10 cellular contexts compared by ENCODE assay signal in genomic region chrX:153819398-153820083, GRCh38. TPM values are rescaled to one million over a fixed set of nuclear protein-coding genes. Genes with fewer than 3 reads are reported as not detected.
DNase-seq lines count a peak whose midpoint lies in the region; ATAC-seq and TF ChIP-seq lines count a peak whose summit lies in the region.
"Had no signal": no experiment of that assay in that cellular context is flagged by ENCODE, and none has a peak within 500 bp of the region (broad histone marks: within the 10 kb centered on the region; RNA-seq: fewer than 3 reads in every experiment).

No MANE protein-coding gene starts in this region.

- TF ChIP-seq CTCF in GM23338 (conservative IDR thresholded peaks at IDR 0.05; ENCODE audit: low read depth in 2 of 2) (no peak), right atrium auricular region (IDR thresholded peaks at IDR 0.05) (no peak)

- H3K4me1 Mint-ChIP-seq in GM23338 = peaks cover 51% of the 10 kb centered on the region

- H2AFZ ChIP-seq in GM23338 = no peak overlapping the region

- H3K4me2 ChIP-seq in GM23338 = peak overlapping the region; percentile 73

- H3K27ac Mint-ChIP-seq in GM23338 = peak overlapping the region; percentile 81
- H3K27ac Mint-ChIP-seq: activated T-helper 1 cell treated with anti-CD3 and anti-CD28 coated beads, Interleukin-12 subunit alpha, Interleukin-12 subunit beta, Interleukin-2, Interleukin-4 antibody, amounts not matched to agents 30 ng/mL and 10 ng/mL and 1 ng/mL, durations not matched to agents 14 hours and 24 hours and 36 hours had no signal

- peaks cover 21% of the 10 kb centered on the region; the same call in 2 of the 3 replicates for H3K36me3 Mint-ChIP-seq in GM23338 (ENCODE audit: low read depth)

- peak overlapping the region; percentile 52 for H3K4me3 ChIP-seq in GM23338
- H3K4me3 ChIP-seq in SK-N-MC = peak overlapping the region; percentile 70
- H3K4me3 ChIP-seq in right atrium auricular region = peak overlapping the region; percentile 22 to 46
- peak overlapping the region; percentile 35 to 48 (median 37) for H3K4me3 ChIP-seq in skeletal muscle tissue (ENCODE audit: low read length in 3 of 3)
- H3K4me3 ChIP-seq: lung had no signal

- H3K9ac ChIP-seq in SK-N-MC (ENCODE audit: insufficient read length) = peak overlapping the region; percentile 52
- peak overlapping the region in 2 of 3 donors; percentile 23 to 60 for H3K9ac ChIP-seq in skeletal muscle tissue (ENCODE audit: low read depth in 1 of 3, low read length in 3 of 3)

- DNase-seq in GM23338 (ENCODE audit: low spot score) (no peak), SK-N-MC (ENCODE audit: low read depth, low spot score) (no peak), right atrium auricular region (ENCODE audit: low spot score) (no peak), AML-193 (lab: John Stamatoyannopoulos, UW) (no peak)
- DNase-seq in activated CD4-positive, alpha-beta T cell treated with anti-CD3 and anti-CD28 coated beads, Interleukin-2, amount 50 U/mL, for 1 hour = no peak
- DNase-seq: NCI-H2029 had no signal

- H3K27ac ChIP-seq in GM23338 (ENCODE audit: low read depth) (peak overlapping the region; percentile 84), SK-N-MC (peak overlapping the region; percentile 67), right atrium auricular region (no peak overlapping the region), skeletal muscle tissue (ENCODE audit: low read depth, low read length) (no peak overlapping the region)

- H3K36me3 ChIP-seq in GM23338 (ENCODE audit: insufficient read depth) (no peaks in the 10 kb centered on the region), SK-N-MC (ENCODE audit: insufficient read depth, low read length) (no peaks in the 10 kb centered on the region), right atrium auricular region (no peaks in the 10 kb centered on the region), skeletal muscle tissue (ENCODE audit: control insufficient read depth in 3 of 3, insufficient read depth in 3 of 3, low read length in 3 of 3) (no peaks in the 10 kb centered on the region)

- H3K4me3 Mint-ChIP-seq in GM23338 = peak overlapping the region; percentile 63
- H3K4me3 Mint-ChIP-seq: activated T-helper 1 cell treated with anti-CD3 and anti-CD28 coated beads, Interleukin-12 subunit alpha, Interleukin-12 subunit beta, Interleukin-2, Interleukin-4 antibody, amounts not matched to agents 30 ng/mL and 10 ng/mL and 1 ng/mL, durations not matched to agents 14 hours and 24 hours and 36 hours had no signal

- peak; percentile 31 for ATAC-seq in GM23338
- ATAC-seq in HG03457 (IDR thresholded peaks at IDR 0.05; ENCODE audit: unreplicated experiment) = no peak

- H3F3A ChIP-seq in GM23338 (replicated peaks; ENCODE audit: low read depth) = 0 out of 2 replicates have a peak, but pooled peaks cover 2% of the 10 kb centered on the region

- peaks cover 13% of the 10 kb centered on the region; the same call in 1 of the 2 replicates for H4K20me1 ChIP-seq in GM23338 (replicated peaks; ENCODE audit: insufficient read depth)

- no peaks in the 10 kb centered on the region for H3K9me2 ChIP-seq in GM23338 (ENCODE audit: insufficient read depth)

- peaks cover 95% of the 10 kb centered on the region for H3K79me2 ChIP-seq in GM23338 (replicated peaks; ENCODE audit: insufficient read depth)

- H3K9me3 ChIP-seq in SK-N-MC (ENCODE audit: low read depth, low read length) = no peaks in the 10 kb centered on the region
- no peaks in the 10 kb centered on the region for H3K9me3 ChIP-seq in right atrium auricular region
- no peaks in the 10 kb centered on the region for H3K9me3 ChIP-seq in skeletal muscle tissue (ENCODE audit: control insufficient read depth in 3 of 3, low read length in 3 of 3)

- H3K4me1 ChIP-seq in GM23338 (ENCODE audit: insufficient read depth) = peaks cover 42% of the 10 kb centered on the region
- peaks cover 0 to 6% of the 10 kb centered on the region in 2 donors for H3K4me1 ChIP-seq in right atrium auricular region
- H3K4me1 ChIP-seq in skeletal muscle tissue (ENCODE audit: control insufficient read depth in 3 of 3, insufficient read depth in 3 of 3, low read length in 3 of 3) = peaks cover 2 to 7% (median 5%) of the 10 kb centered on the region in 3 donors

- H3K9me3 Mint-ChIP-seq in GM23338 = no peaks in the 10 kb centered on the region
- H3K9me3 Mint-ChIP-seq: activated T-helper 1 cell treated with anti-CD3 and anti-CD28 coated beads, Interleukin-12 subunit alpha, Interleukin-12 subunit beta, Interleukin-2, Interleukin-4 antibody, amounts not matched to agents 30 ng/mL and 10 ng/mL and 1 ng/mL, durations not matched to agents 14 hours and 24 hours and 36 hours had no signal

- H3K27me3 ChIP-seq in GM23338 (ENCODE audit: insufficient read depth) = no peaks in the 10 kb centered on the region
- no peaks in the 10 kb centered on the region for H3K27me3 ChIP-seq in right atrium auricular region
- H3K27me3 ChIP-seq in skeletal muscle tissue (ENCODE audit: control insufficient read depth in 3 of 3, insufficient read depth in 3 of 3, low read length in 3 of 3) = peaks cover 0 to 15% (median 4%) of the 10 kb centered on the region in 3 donors

- H3K27me3 Mint-ChIP-seq in GM23338 (ENCODE audit: insufficient read depth, low read depth, poor library complexity) = peaks cover 9% of the 10 kb centered on the region

TF ChIP-seq in GM23338, 12 proteins besides CTCF, POLR2A, EP300 and RAD21 (continues in another document):
- TF ChIP-seq ETS1 (IDR thresholded peaks at IDR 0.05) = no peak
- TF ChIP-seq ZNF331 (CRISPR knock-in tag; IDR thresholded peaks at IDR 0.05; ENCODE audit: low read depth) = no peak
- no peak for TF ChIP-seq ZNF114 (CRISPR knock-in tag; IDR thresholded peaks at IDR 0.05)
- TF ChIP-seq JUNB (IDR thresholded peaks at IDR 0.05; ENCODE audit: unreplicated experiment) = no peak
- no peak for TF ChIP-seq POLR2AphosphoS5 (IDR thresholded peaks at IDR 0.05; ENCODE audit: low read depth)
- TF ChIP-seq EZH2 (IDR thresholded peaks at IDR 0.05; ENCODE audit: low read depth, unreplicated experiment) = no peak
- no peak for TF ChIP-seq EZH2phosphoT487 (IDR thresholded peaks at IDR 0.05; ENCODE audit: unreplicated experiment)

RNA-seq across cellular contexts. Expression of gene PDZD4, which starts 10.8 kb away (rescaled TPM):
- 194 and 230 TPM in 2 replicates for total RNA-seq in GM23338 (2014; rRNA removed; shearing (Covaris generic))
- 30.5 and 34.5 TPM in 2 replicates for polyA plus RNA-seq in GM23338 (2016; fragmentation: Nextera tagmentation; extraction: Ambion mirVana)
- total RNA-seq in right atrium auricular region = 1 to 10 TPM; 2.1 to 7.1 TPM
- 2.6 TPM for total RNA-seq in skeletal muscle tissue

RNA-seq across cellular contexts. Expression of gene SSR4, which starts 25.1 kb away (rescaled TPM):
- total RNA-seq in GM23338 (2014; rRNA removed; shearing (Covaris generic)) = 107 and 168 TPM in 2 replicates
- polyA plus RNA-seq in GM23338 (2016; fragmentation: Nextera tagmentation; extraction: Ambion mirVana) = 352 and 404 TPM in 2 replicates
- 100 to 1,000 TPM; 219 to 238 TPM for total RNA-seq in right atrium auricular region
- total RNA-seq in skeletal muscle tissue = 85.6 TPM

RNA-seq across cellular contexts. Expression of gene IDH3G, which starts 25.4 kb away (rescaled TPM):
- 43.0 and 49.0 TPM in 2 replicates for total RNA-seq in GM23338 (2014; rRNA removed; shearing (Covaris generic))
- 41.4 and 45.5 TPM in 2 replicates for polyA plus RNA-seq in GM23338 (2016; fragmentation: Nextera tagmentation; extraction: Ambion mirVana)
- 100 to 1,000 TPM; 116 to 135 TPM for total RNA-seq in right atrium auricular region
- total RNA-seq in skeletal muscle tissue = 25.1 TPM

RNA-seq across cellular contexts. Expression of gene SRPK3, which starts 38.7 kb away (rescaled TPM):
- 0.23 TPM in 1 of 2 replicates, not detected in the other for total RNA-seq in GM23338 (2014; rRNA removed; shearing (Covaris generic))
- polyA plus RNA-seq in GM23338 (2016; fragmentation: Nextera tagmentation; extraction: Ambion mirVana) = 0.15 and 0.19 TPM in 2 replicates
- 10 to 100 TPM; 19.4 to 24.6 TPM for total RNA-seq in right atrium auricular region
- 85.1 TPM for total RNA-seq in skeletal muscle tissue
- total RNA-seq: activated T-helper 1 cell treated with anti-CD3 and anti-CD28 coated beads, Interleukin-12 subunit alpha, Interleukin-12 subunit beta, Interleukin-2, Interleukin-4 antibody, amounts not matched to agents 30 ng/mL and 10 ng/mL and 1 ng/mL, durations not matched to agents 14 hours and 24 hours and 36 hours had no signal

RNA-seq across cellular contexts. Expression of gene PLXNB3, which starts 55.5 kb away (rescaled TPM):
- total RNA-seq in GM23338 (2014; rRNA removed; shearing (Covaris generic)) = 3.2 and 4.1 TPM in 2 replicates
- polyA plus RNA-seq in GM23338 (2016; fragmentation: Nextera tagmentation; extraction: Ambion mirVana) = 0.30 and 0.70 TPM in 2 replicates
- 1 to 10 TPM; 5.6 to 8.2 TPM for total RNA-seq in right atrium auricular region
- 1.0 TPM for total RNA-seq in skeletal muscle tissue

Comparison
In these comparisons a context has a peak if more than half of its experiments do, and no peak if none do; other contexts are left out.
1. H3K27ac ChIP-seq: peak in GM23338 (single experiment) and SK-N-MC (single experiment); none in right atrium auricular region (0 of 2) and skeletal muscle tissue (single experiment).
2. RNA of gene PDZD4, which starts 10.8 kb away (total RNA-seq): 194 to 230 TPM in GM23338; 2.1 to 7.1 TPM in right atrium auricular region and 2.6 TPM in skeletal muscle tissue (single experiment); every median in the first group is over 10 times any median in the second.
3. Peak in every context shown above with its lines, with median percentiles within 50 percentile points of each other: H3K4me3 ChIP-seq.